ENCODE assay signal across 1 cellular context in genomic region chrX:154784149-154784985, GRCh38.
TF ChIP-seq lines count a peak whose summit lies in the region.

No MANE protein-coding gene starts in this region.

TF ChIP-seq in K562, 482 proteins besides CTCF, POLR2A, EP300 and RAD21 (continues in another document):
- TF ChIP-seq CBX3 (IDR thresholded peaks at IDR 0.05; ENCODE audit: borderline replicate concordance in 1 of 2, low read length in 2 of 2) = no peak
- no peak for TF ChIP-seq HNRNPK (IDR thresholded peaks at IDR 0.05; ENCODE audit: low read depth, low read length, poor library complexity, severe bottlenecking)
- TF ChIP-seq ZNF79 (CRISPR knock-in tag; IDR thresholded peaks at IDR 0.05; ENCODE audit: low read depth) = no peak
- peak; percentile 56; the same call in 1 of the 2 replicates for TF ChIP-seq ZNF175 (CRISPR knock-in tag; IDR thresholded peaks at IDR 0.05; ENCODE audit: low read depth)
- no peak for TF ChIP-seq ATF1 (CRISPR knock-in tag; IDR thresholded peaks at IDR 0.05)
- peak; percentile 24; the same call in 1 of the 2 replicates for TF ChIP-seq ATF1 (tag; IDR thresholded peaks at IDR 0.05)
- no peak for TF ChIP-seq RBM39 (optimal IDR thresholded peaks at IDR 0.05; ENCODE audit: low read depth, low read length)
- peak; percentile 15; the same call in 1 of the 2 replicates for TF ChIP-seq MYNN (IDR thresholded peaks at IDR 0.05)
- no peak for TF ChIP-seq MYNN (CRISPR knock-in tag; IDR thresholded peaks at IDR 0.05)
- no peak; the same call in 1 of the 2 replicates for TF ChIP-seq POLR2AphosphoS5 (IDR thresholded peaks at IDR 0.05; ENCODE audit: control insufficient read depth, insufficient read depth, low read depth, low read length)
- peak; percentile 37; the same call in 1 of the 2 replicates for TF ChIP-seq GATA2 (CRISPR knock-in tag; IDR thresholded peaks at IDR 0.05)
- TF ChIP-seq SUPT5H (IDR thresholded peaks at IDR 0.05) = peak; percentile 49; the same call in 1 of the 2 replicates
- no peak for TF ChIP-seq JUND (IDR thresholded peaks at IDR 0.05; ENCODE audit: borderline replicate concordance, low read depth, low read length)
- TF ChIP-seq JUND (tag; IDR thresholded peaks at IDR 0.05; ENCODE audit: borderline replicate concordance, low read depth, low read length) = peak; percentile 55; the same call in 1 of the 3 replicates
- 0 out of 4 replicates have a peak, but pooled peaks of 1 of the 2 experiments have one; percentile 46 for TF ChIP-seq TEAD1 (CRISPR knock-in tag; IDR thresholded peaks at IDR 0.05)
- TF ChIP-seq PRMT5 (CRISPR knock-in tag; IDR thresholded peaks at IDR 0.05) = no peak
- TF ChIP-seq ZNF24 (IDR thresholded peaks at IDR 0.05) = no peak
- TF ChIP-seq TEAD2 (tag; IDR thresholded peaks at IDR 0.05) = no peak
- TF ChIP-seq ZBTB9 (CRISPR knock-in tag; IDR thresholded peaks at IDR 0.05) = 0 out of 2 replicates have a peak, but pooled peaks have one; percentile 38
- no peak for TF ChIP-seq MTA1 (IDR thresholded peaks at IDR 0.05; ENCODE audit: borderline replicate concordance)
- peak; percentile 79; the same call in 1 of the 2 replicates for TF ChIP-seq BHLHE40 (IDR thresholded peaks at IDR 0.05; ENCODE audit: low read length)
- TF ChIP-seq ZBTB2 (IDR thresholded peaks at IDR 0.05) = peak; percentile 43; the same call in 1 of the 2 replicates
- TF ChIP-seq ARID1B (IDR thresholded peaks at IDR 0.05) = peak; percentile 77
- TF ChIP-seq POLR3G (IDR thresholded peaks at IDR 0.05; ENCODE audit: extremely low read depth, insufficient read length, insufficient replicate concordance) = no peak
- no peak for TF ChIP-seq ZNF280B (CRISPR knock-in tag; IDR thresholded peaks at IDR 0.05)
- peak; percentile 41; the same call in 1 of the 2 replicates for TF ChIP-seq SOX6 (IDR thresholded peaks at IDR 0.05)
- peak; percentile 67 for TF ChIP-seq USF1 (CRISPR knock-in tag; IDR thresholded peaks at IDR 0.05)
- TF ChIP-seq TCF3 (CRISPR knock-in tag; IDR thresholded peaks at IDR 0.05) = peak; percentile 75
- TF ChIP-seq SMAD4 (CRISPR knock-in tag; conservative IDR thresholded peaks at IDR 0.05) = 0 out of 2 replicates have a peak, but pooled peaks have one; percentile 29
- 0 out of 4 replicates have a peak, but pooled peaks of 1 of the 2 experiments have one; percentile 71 for TF ChIP-seq ZNF639 (CRISPR knock-in tag; conservative IDR thresholded peaks at IDR 0.05 in 1 of 2, IDR thresholded peaks at IDR 0.05 in 1 of 2)
- 0 out of 4 replicates have a peak, but pooled peaks of 1 of the 2 experiments have one; percentile 23 for TF ChIP-seq HDAC1 (IDR thresholded peaks at IDR 0.05)
- peak; percentile 65 for TF ChIP-seq DPF2 (IDR thresholded peaks at IDR 0.05)
- 0 out of 4 replicates have a peak, but pooled peaks of 1 of the 2 experiments have one; percentile 7 for TF ChIP-seq RCOR1 (IDR thresholded peaks at IDR 0.05; ENCODE audit: borderline replicate concordance in 1 of 2, low read depth in 2 of 2, low read length in 2 of 2)
- TF ChIP-seq MAFF (IDR thresholded peaks at IDR 0.05; ENCODE audit: low read length) = 0 out of 2 replicates have a peak, but pooled peaks have one; percentile 26
- TF ChIP-seq ATF6 (CRISPR knock-in tag; IDR thresholded peaks at IDR 0.05) = no peak
- TF ChIP-seq SPI1 (IDR thresholded peaks at IDR 0.05; ENCODE audit: borderline replicate concordance, low read depth, low read length) = peak; percentile 89
- 0 out of 2 replicates have a peak, but pooled peaks have one; percentile 35 for TF ChIP-seq GABPB1 (CRISPR knock-in tag; IDR thresholded peaks at IDR 0.05)
- TF ChIP-seq C11orf30 (IDR thresholded peaks at IDR 0.05; ENCODE audit: low read depth) = peak; percentile 59
- TF ChIP-seq FOXA3 (CRISPR knock-in tag; conservative IDR thresholded peaks at IDR 0.05 in 1 of 2, IDR thresholded peaks at IDR 0.05 in 1 of 2) = peak; percentile 54 to 82; a peak in 2 of 4 replicates
- TF ChIP-seq HNRNPL (IDR thresholded peaks at IDR 0.05; ENCODE audit: low read depth, low read length) = no peak
- TF ChIP-seq NFE2 (IDR thresholded peaks at IDR 0.05; ENCODE audit: low read depth) = no peak
- TF ChIP-seq ZNF316 (IDR thresholded peaks at IDR 0.05) = peak; percentile 77
- TF ChIP-seq ZNF134 (CRISPR knock-in tag; conservative IDR thresholded peaks at IDR 0.05) = no peak
- peak; percentile 47; the same call in 1 of the 2 replicates for TF ChIP-seq HMBOX1 (IDR thresholded peaks at IDR 0.05)
- TF ChIP-seq ZNF766 (CRISPR knock-in tag; conservative IDR thresholded peaks at IDR 0.05) = peak; percentile 57; the same call in 1 of the 2 replicates
- TF ChIP-seq RFX1 (IDR thresholded peaks at IDR 0.05) = no peak
- TF ChIP-seq HMGN3 (IDR thresholded peaks at IDR 0.05; ENCODE audit: borderline replicate concordance, extremely low read depth, insufficient read length, low read depth, low read length) = peak; percentile 37
- peak; percentile 59; the same call in 1 of the 2 replicates for TF ChIP-seq NCOR1 (IDR thresholded peaks at IDR 0.05)
- no peak for TF ChIP-seq ZNF143 (CRISPR knock-in tag; IDR thresholded peaks at IDR 0.05)
- no peak for TF ChIP-seq ILK (tag; IDR thresholded peaks at IDR 0.05; ENCODE audit: borderline replicate concordance, low read depth)
- peak; percentile 55 for TF ChIP-seq TAL1 (IDR thresholded peaks at IDR 0.05)
- TF ChIP-seq HDAC6 (IDR thresholded peaks at IDR 0.05; ENCODE audit: low read depth, low read length) = no peak
- TF ChIP-seq CTBP1 (IDR thresholded peaks at IDR 0.05; ENCODE audit: borderline replicate concordance) = peak; percentile 58; the same call in 1 of the 2 replicates
- TF ChIP-seq KLF16 (IDR thresholded peaks at IDR 0.05) = peak; percentile 50; the same call in 1 of the 2 replicates
- TF ChIP-seq MYC (IDR thresholded peaks at IDR 0.05; ENCODE audit: low read depth, low read length) = no peak
- TF ChIP-seq MYC (CRISPR knock-in tag; IDR thresholded peaks at IDR 0.05; ENCODE audit: borderline replicate concordance, low read depth) = no peak
- TF ChIP-seq THRB (CRISPR knock-in tag; conservative IDR thresholded peaks at IDR 0.05) = 0 out of 2 replicates have a peak, but pooled peaks have one; percentile 33
- no peak for TF ChIP-seq ZNF699 (CRISPR knock-in tag; IDR thresholded peaks at IDR 0.05; ENCODE audit: insufficient replicate concordance)
- peak; percentile 74 for TF ChIP-seq TEAD4 (IDR thresholded peaks at IDR 0.05; ENCODE audit: low read length)
- no peak for TF ChIP-seq TEAD4 (CRISPR knock-in tag; IDR thresholded peaks at IDR 0.05; ENCODE audit: borderline replicate concordance)
- TF ChIP-seq ZBTB8A (IDR thresholded peaks at IDR 0.05; ENCODE audit: partially characterized antibody) = no peak
- no peak for TF ChIP-seq NR1H2 (CRISPR knock-in tag; IDR thresholded peaks at IDR 0.05)
- peak; percentile 35 for TF ChIP-seq ZFP36 (IDR thresholded peaks at IDR 0.05; ENCODE audit: low read depth, low read length, partially characterized antibody)
- no peak for TF ChIP-seq ZC3H8 (IDR thresholded peaks at IDR 0.05)
